In the genomic region with DNA sequence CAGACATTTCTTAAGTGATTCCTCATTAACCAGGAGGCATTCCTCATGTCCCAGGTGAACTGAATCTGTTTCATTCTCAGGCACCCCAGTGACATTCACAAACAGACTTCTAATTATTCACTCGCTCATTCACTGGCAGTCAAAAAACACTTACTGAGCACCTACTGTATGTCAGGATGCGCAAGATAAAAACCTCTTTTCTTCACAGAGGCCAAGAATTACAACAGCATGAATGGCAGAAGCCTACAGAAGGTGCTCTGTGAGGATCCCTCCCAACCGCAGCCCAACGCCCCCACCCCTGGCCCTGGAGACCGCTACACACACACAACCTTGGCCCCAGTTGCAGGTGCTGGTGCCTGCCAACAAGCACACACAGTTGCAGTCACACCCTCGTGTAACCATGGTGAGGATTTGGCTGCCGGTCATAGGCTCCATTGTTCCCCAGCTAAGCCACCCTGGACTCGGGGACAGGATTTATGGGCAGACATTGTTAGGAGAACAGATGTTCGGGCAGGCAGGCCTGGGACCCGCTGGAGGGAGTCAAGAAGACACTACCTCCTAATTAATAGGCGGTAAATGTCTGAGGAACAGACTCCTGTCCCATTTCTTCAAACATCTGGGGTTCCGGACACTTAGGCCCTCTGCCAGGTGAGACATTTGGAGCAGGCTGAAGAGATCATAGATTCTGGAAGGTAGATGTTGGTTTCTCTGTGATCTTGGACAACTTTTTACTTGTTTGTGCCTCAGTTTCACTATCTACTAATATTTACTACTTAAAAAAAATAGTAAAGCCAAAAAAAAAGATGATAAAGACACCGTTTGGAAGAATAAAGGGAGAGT, we compare ENCODE assay signal across 8 cellular contexts. TPM values are rescaled to one million over a fixed set of nuclear protein-coding genes. Genes with fewer than 3 reads are reported as not detected.
A peak's percentile ranks its signal among the peaks of the same experiment; 100 is the strongest.
DNase-seq lines count a peak whose midpoint lies in the region; ATAC-seq and TF ChIP-seq lines count a peak whose summit lies in the region.

No MANE protein-coding gene starts in this region.

- no peak for TF ChIP-seq CTCF in WTC11 (IDR thresholded peaks at IDR 0.05)
- TF ChIP-seq CTCF in suprapubic skin (IDR thresholded peaks at IDR 0.05): no peak

- H3K4me3 ChIP-seq in suprapubic skin: no peak overlapping the region

- TF ChIP-seq POLR2A in suprapubic skin (IDR thresholded peaks at IDR 0.05): no peak

- H3K27me3 Mint-ChIP-seq in WTC11 (ENCODE audit: low read depth): no peaks in the 10 kb centered on the region

- no peaks in the 10 kb centered on the region for H3K9me3 Mint-ChIP-seq in WTC11

- DNase-seq in NCI-H1092 treated with DMSO at 0.1 percent for 48 hours (lab: John Stamatoyannopoulos, UW): peak; percentile 98
- no peak for DNase-seq in WTC11 (ENCODE audit: low spot score)
- peak; percentile 46 for DNase-seq in iPS-NIHi11 (ENCODE audit: low spot score)
- DNase-seq in suprapubic skin (ENCODE audit: low spot score in 2 of 2): peak; percentile 94
- no peak for DNase-seq in AML-193 (lab: John Stamatoyannopoulos, UW)
- no peak for DNase-seq in glomerular visceral epithelial cell (ENCODE audit: extremely low spot score)
- DNase-seq in NAMALWA (ENCODE audit: low spot score): no peak

- H3K27me3 ChIP-seq in suprapubic skin: no peaks in the 10 kb centered on the region

- peak overlapping the region; percentile 1; the same call in 1 of the 2 replicates for H3K27ac Mint-ChIP-seq in WTC11

- WGBS in suprapubic skin: 29% methylated on average over 10 of the region's 13 CpGs

- H3K36me3 ChIP-seq in suprapubic skin: no peaks in the 10 kb centered on the region

- H3K27ac ChIP-seq in suprapubic skin: peak overlapping the region; percentile 73

- POLR2A ChIA-PET in WTC11 (lab: Charles Lee): no interaction called here

- CTCF ChIA-PET in WTC11 (lab: Charles Lee): interaction anchor here (1.0 to 1.6 kb wide), 2 partner anchors 13 to 43 kb away, joined by 3 to 5 read pairs; a partner anchor contains a TSS

- H3K4me3 Mint-ChIP-seq in WTC11: no peak overlapping the region

- ATAC-seq in WTC11 (peak; percentile 10), GM18858 (IDR thresholded peaks at IDR 0.05; ENCODE audit: unreplicated experiment) (no peak)

- no peaks in the 10 kb centered on the region for H3K36me3 Mint-ChIP-seq in WTC11

- H3K4me1 Mint-ChIP-seq in WTC11: peaks cover 60% of the 10 kb centered on the region

- TF ChIP-seq EP300 in suprapubic skin (IDR thresholded peaks at IDR 0.05): no peak

- peaks cover 58% of the 10 kb centered on the region for H3K4me1 ChIP-seq in suprapubic skin

- no peaks in the 10 kb centered on the region for H3K9me3 ChIP-seq in suprapubic skin

TF ChIP-seq in WTC11, 78 proteins besides CTCF, POLR2A, EP300 and RAD21:
- TF ChIP-seq SP1 (CRISPR knock-in tag; conservative IDR thresholded peaks at IDR 0.05) (no peak), NFE2L1 (CRISPR knock-in tag; IDR thresholded peaks at IDR 0.05) (no peak), CREM (CRISPR knock-in tag; IDR thresholded peaks at IDR 0.05) (no peak), CBFB (CRISPR knock-in tag; IDR thresholded peaks at IDR 0.05; ENCODE audit: low read depth) (no peak), ZNF671 (CRISPR knock-in tag; IDR thresholded peaks at IDR 0.05) (no peak), HMGA2 (CRISPR knock-in tag; IDR thresholded peaks at IDR 0.05) (no peak), EMX1 (CRISPR knock-in tag; IDR thresholded peaks at IDR 0.05) (no peak), MYBL2 (CRISPR knock-in tag; IDR thresholded peaks at IDR 0.05) (no peak)
- TF ChIP-seq, protein P1, sequence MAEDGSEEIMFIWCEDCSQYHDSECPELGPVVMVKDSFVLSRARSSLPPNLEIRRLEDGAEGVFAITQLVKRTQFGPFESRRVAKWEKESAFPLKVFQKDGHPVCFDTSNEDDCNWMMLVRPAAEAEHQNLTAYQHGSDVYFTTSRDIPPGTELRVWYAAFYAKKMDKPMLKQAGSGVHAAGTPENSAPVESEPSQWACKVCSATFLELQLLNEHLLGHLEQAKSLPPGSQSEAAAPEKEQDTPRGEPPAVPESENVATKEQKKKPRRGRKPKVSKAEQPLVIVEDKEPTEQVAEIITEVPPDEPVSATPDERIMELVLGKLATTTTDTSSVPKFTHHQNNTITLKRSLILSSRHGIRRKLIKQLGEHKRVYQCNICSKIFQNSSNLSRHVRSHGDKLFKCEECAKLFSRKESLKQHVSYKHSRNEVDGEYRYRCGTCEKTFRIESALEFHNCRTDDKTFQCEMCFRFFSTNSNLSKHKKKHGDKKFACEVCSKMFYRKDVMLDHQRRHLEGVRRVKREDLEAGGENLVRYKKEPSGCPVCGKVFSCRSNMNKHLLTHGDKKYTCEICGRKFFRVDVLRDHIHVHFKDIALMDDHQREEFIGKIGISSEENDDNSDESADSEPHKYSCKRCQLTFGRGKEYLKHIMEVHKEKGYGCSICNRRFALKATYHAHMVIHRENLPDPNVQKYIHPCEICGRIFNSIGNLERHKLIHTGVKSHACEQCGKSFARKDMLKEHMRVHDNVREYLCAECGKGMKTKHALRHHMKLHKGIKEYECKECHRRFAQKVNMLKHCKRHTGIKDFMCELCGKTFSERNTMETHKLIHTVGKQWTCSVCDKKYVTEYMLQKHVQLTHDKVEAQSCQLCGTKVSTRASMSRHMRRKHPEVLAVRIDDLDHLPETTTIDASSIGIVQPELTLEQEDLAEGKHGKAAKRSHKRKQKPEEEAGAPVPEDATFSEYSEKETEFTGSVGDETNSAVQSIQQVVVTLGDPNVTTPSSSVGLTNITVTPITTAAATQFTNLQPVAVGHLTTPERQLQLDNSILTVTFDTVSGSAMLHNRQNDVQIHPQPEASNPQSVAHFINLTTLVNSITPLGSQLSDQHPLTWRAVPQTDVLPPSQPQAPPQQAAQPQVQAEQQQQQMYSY (CRISPR knock-in tag; IDR thresholded peaks at IDR 0.05): no peak
- TF ChIP-seq, protein P2, sequence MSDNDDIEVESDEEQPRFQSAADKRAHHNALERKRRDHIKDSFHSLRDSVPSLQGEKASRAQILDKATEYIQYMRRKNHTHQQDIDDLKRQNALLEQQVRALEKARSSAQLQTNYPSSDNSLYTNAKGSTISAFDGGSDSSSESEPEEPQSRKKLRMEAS (CRISPR knock-in tag; IDR thresholded peaks at IDR 0.05): no peak
- TF ChIP-seq, protein P3, sequence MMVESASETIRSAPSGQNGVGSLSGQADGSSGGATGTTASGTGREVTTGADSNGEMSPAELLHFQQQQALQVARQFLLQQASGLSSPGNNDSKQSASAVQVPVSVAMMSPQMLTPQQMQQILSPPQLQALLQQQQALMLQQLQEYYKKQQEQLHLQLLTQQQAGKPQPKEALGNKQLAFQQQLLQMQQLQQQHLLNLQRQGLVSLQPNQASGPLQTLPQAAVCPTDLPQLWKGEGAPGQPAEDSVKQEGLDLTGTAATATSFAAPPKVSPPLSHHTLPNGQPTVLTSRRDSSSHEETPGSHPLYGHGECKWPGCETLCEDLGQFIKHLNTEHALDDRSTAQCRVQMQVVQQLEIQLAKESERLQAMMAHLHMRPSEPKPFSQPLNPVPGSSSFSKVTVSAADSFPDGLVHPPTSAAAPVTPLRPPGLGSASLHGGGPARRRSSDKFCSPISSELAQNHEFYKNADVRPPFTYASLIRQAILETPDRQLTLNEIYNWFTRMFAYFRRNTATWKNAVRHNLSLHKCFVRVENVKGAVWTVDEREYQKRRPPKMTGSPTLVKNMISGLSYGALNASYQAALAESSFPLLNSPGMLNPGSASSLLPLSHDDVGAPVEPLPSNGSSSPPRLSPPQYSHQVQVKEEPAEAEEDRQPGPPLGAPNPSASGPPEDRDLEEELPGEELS (CRISPR knock-in tag; IDR thresholded peaks at IDR 0.05): no peak
- TF ChIP-seq, protein P4, sequence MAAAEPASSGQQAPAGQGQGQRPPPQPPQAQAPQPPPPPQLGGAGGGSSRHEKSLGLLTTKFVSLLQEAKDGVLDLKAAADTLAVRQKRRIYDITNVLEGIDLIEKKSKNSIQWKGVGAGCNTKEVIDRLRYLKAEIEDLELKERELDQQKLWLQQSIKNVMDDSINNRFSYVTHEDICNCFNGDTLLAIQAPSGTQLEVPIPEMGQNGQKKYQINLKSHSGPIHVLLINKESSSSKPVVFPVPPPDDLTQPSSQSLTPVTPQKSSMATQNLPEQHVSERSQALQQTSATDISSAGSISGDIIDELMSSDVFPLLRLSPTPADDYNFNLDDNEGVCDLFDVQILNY (CRISPR knock-in tag; IDR thresholded peaks at IDR 0.05): no peak

RNA-seq across cellular contexts. Expression of a gene that starts 43.2 kb away (rescaled TPM):
- 6.5 to 12.2 TPM (median 9.4 TPM) in 3 replicates for total RNA-seq in WTC11 (2021)
- 10 to 100 TPM in 2 of 4 donors, 1 to 10 TPM in 2; 5.1 to 34.2 (median 12.8) TPM for total RNA-seq in suprapubic skin

Comparison
In these comparisons a context has a peak if more than half of its experiments do, and no peak if none do; other contexts are left out.
1. DNase-seq: peak in NCI-H1092 treated with DMSO at 0.1 percent for 48 hours (single experiment), iPS-NIHi11 (single experiment) and suprapubic skin (2 of 2); none in WTC11 (single experiment), AML-193 (0 of 2), glomerular visceral epithelial cell (single experiment) and NAMALWA (single experiment).